Comparison of ENCODE assay signal across 8 cellular contexts in genomic region chr6:158849899-158850806, GRCh38. TPM values are rescaled to one million over a fixed set of nuclear protein-coding genes. Genes with fewer than 3 reads are reported as not detected.
A peak's percentile ranks its signal among the peaks of the same experiment; 100 is the strongest.
DNase-seq lines count a peak whose midpoint lies in the region; ATAC-seq and TF ChIP-seq lines count a peak whose summit lies in the region.

No MANE protein-coding gene starts in this region.

- no peak for TF ChIP-seq EP300 in ovary (IDR thresholded peaks at IDR 0.05)

- 49 to 56% (median 52%) methylated on average over 9 of the region's 9 CpGs for WGBS in ovary, 3 donors

- H3K4me3 ChIP-seq in ovary, result no peak overlapping the region

- intact Hi-C loops in left cardiac atrium (cut with DNase I) (loop anchor here in 1 of 2 donors (10.0 kb wide), 1 partner anchor 55 kb away; no protein-coding TSS in a partner anchor), ovary (cut with DNase I) (no loop called here)

- TF ChIP-seq POLR2A in ovary (IDR thresholded peaks at IDR 0.05), result no peak

- H3K4me1 ChIP-seq in ovary (ENCODE audit: insufficient read depth), result peaks cover 2% of the 10 kb centered on the region

- H3K27me3 ChIP-seq in ovary, result no peaks in the 10 kb centered on the region

- DNase-seq in NCI-H1092 treated with DMSO at 0.1 percent for 48 hours (lab: John Stamatoyannopoulos, UW) (peak; percentile 43), NCI-H1092 (lab: John Stamatoyannopoulos, UW) (no peak), OCI-M1 (lab: John Stamatoyannopoulos, UW) (peak; percentile 92), left cardiac atrium (no peak), ovary (no peak)
- DNase-seq in activated T-helper 9 cell treated with anti-CD3 and anti-CD28 coated beads, Interleukin-2, amount 50 U/mL, for 16 hours (ENCODE audit: low read depth), result peak; percentile 32
- peak; percentile 67 for DNase-seq in stimulated activated CD4-positive, alpha-beta T cell treated with anti-CD3 and anti-CD28 coated beads, Interleukin-1b, Interleukin-23, amount 100 ng/mL, for 48 hours

- H3K36me3 ChIP-seq in ovary, result no peaks in the 10 kb centered on the region

- no peak for TF ChIP-seq CTCF in ovary (IDR thresholded peaks at IDR 0.05)

- no peak overlapping the region for H3K27ac ChIP-seq in ovary

- no peaks in the 10 kb centered on the region for H3K9me3 ChIP-seq in ovary

- peak; percentile 14 to 70 for ATAC-seq in left cardiac atrium
- ATAC-seq in GM19324 (IDR thresholded peaks at IDR 0.05; ENCODE audit: low FRiP score, unreplicated experiment), result no peak

RNA-seq across cellular contexts. Expression of gene EZR, which starts 31.0 kb away (rescaled TPM):
- 100 to 1,000 TPM; 140 to 217 TPM for total RNA-seq in left cardiac atrium
- total RNA-seq in ovary, result 100 to 1,000 TPM in 4 of 7 donors, 10 to 100 TPM in 3; 39.0 to 214 (median 116) TPM
- 10 to 100 TPM; 45.1 to 85.6 TPM for polyA plus RNA-seq in ovary

Comparison
In these comparisons a context has a peak if more than half of its experiments do, and no peak if none do; other contexts are left out.
1. DNase-seq: peak in NCI-H1092 treated with DMSO at 0.1 percent for 48 hours (single experiment), OCI-M1 (single experiment), activated T-helper 9 cell treated with anti-CD3 and anti-CD28 coated beads, Interleukin-2, amount 50 U/mL, for 16 hours (single experiment) and stimulated activated CD4-positive, alpha-beta T cell treated with anti-CD3 and anti-CD28 coated beads, Interleukin-1b, Interleukin-23, amount 100 ng/mL, for 48 hours (single experiment); none in NCI-H1092 (single experiment), left cardiac atrium (single experiment) and ovary (0 of 5).